ENCODE assay signal across 7 cellular contexts in genomic region chr3:49164983-49165720, GRCh38. TPM values are rescaled to one million over a fixed set of nuclear protein-coding genes. Genes with fewer than 3 reads are reported as not detected.
DNase-seq lines count a peak whose midpoint lies in the region; ATAC-seq and TF ChIP-seq lines count a peak whose summit lies in the region.

No MANE protein-coding gene starts in this region.

- no peak for ATAC-seq in WTC11
- no peak for ATAC-seq in HG03025 (IDR thresholded peaks at IDR 0.05; ENCODE audit: low FRiP score, unreplicated experiment)
- ATAC-seq in GM21529 (IDR thresholded peaks at IDR 0.05; ENCODE audit: unreplicated experiment): no peak

- 36 to 57% (median 46%) methylated on average over 6 of the region's 6 CpGs for WGBS in spleen, 5 donors

- CTCF ChIA-PET in WTC11 (lab: Charles Lee): interaction anchor here (1.7 kb wide), 1 partner anchor 143 kb away, joined by 7 read pairs; the partner anchor contains the start of gene NDUFAF3

- H3K4me1 Mint-ChIP-seq in WTC11: peaks cover 18% of the 10 kb centered on the region

- POLR2A ChIA-PET in WTC11 (lab: Charles Lee): no interaction called here

- peaks cover 20% of the 10 kb centered on the region for H3K27me3 Mint-ChIP-seq in WTC11 (ENCODE audit: low read depth)

- H3K4me1 ChIP-seq in spleen: peaks cover 9 to 57% (median 32%) of the 10 kb centered on the region in 6 donors

- peak overlapping the region; percentile 92 for H3K4me3 Mint-ChIP-seq in WTC11

- peak; percentile 73 for DNase-seq in H7
- DNase-seq in WTC11 (ENCODE audit: low spot score): no peak
- peak; percentile 38 for DNase-seq in hepatic stellate cell (ENCODE audit: low spot score)
- DNase-seq in spleen: no peak
- DNase-seq in T1000 (lab: John Stamatoyannopoulos, UW): no peak

- H3K9me3 Mint-ChIP-seq in WTC11: no peaks in the 10 kb centered on the region

- H3K27ac ChIP-seq in spleen: peak overlapping the region; percentile 82 to 95 (median 91)

- H3K36me3 ChIP-seq in H7 (replicated peaks; ENCODE audit: control insufficient read depth, insufficient read depth, low read length): peaks cover 13% of the 10 kb centered on the region
- H3K36me3 ChIP-seq in spleen: peaks cover 0 to 42% (median 29%) of the 10 kb centered on the region in 6 donors

- peak overlapping the region; percentile 87 for H3K27ac Mint-ChIP-seq in WTC11

- H3K36me3 Mint-ChIP-seq in WTC11: peaks cover 11% of the 10 kb centered on the region

- no peak for TF ChIP-seq CTCF in WTC11 (IDR thresholded peaks at IDR 0.05)
- TF ChIP-seq CTCF in spleen (IDR thresholded peaks at IDR 0.05 in 8 of 11, conservative IDR thresholded peaks at IDR 0.05 in 3 of 11): no peak

- H3K9me3 ChIP-seq in spleen: no peaks in the 10 kb centered on the region

- TF ChIP-seq POLR2A in spleen (IDR thresholded peaks at IDR 0.05): no peak

- H3K4me3 ChIP-seq in H7 (ENCODE audit: insufficient read depth, low read depth, low read length) (peak overlapping the region; percentile 89), spleen (peak overlapping the region; percentile 74 to 98 (median 88))

- intact Hi-C loops in spleen (cut with DNase I; ENCODE audit: low total_unique reads): no loop called here

- H3K27me3 ChIP-seq in H7 (ENCODE audit: control insufficient read depth, insufficient read depth, low read length) (peaks cover 2% of the 10 kb centered on the region; the same call in 1 of the 2 replicates), spleen (replicated peaks in 1 of 7) (no peaks in the 10 kb centered on the region)

TF ChIP-seq in WTC11, 78 proteins besides CTCF, POLR2A, EP300 and RAD21:
- TF ChIP-seq ARID4B (CRISPR knock-in tag; IDR thresholded peaks at IDR 0.05; ENCODE audit: borderline replicate concordance) (no peak), USF1 (CRISPR knock-in tag; IDR thresholded peaks at IDR 0.05) (no peak), EMX1 (CRISPR knock-in tag; IDR thresholded peaks at IDR 0.05) (no peak), NR1H2 (CRISPR knock-in tag; IDR thresholded peaks at IDR 0.05) (no peak), TEAD4 (CRISPR knock-in tag; IDR thresholded peaks at IDR 0.05) (no peak), SOX15 (CRISPR knock-in tag; IDR thresholded peaks at IDR 0.05) (no peak), CREB1 (CRISPR knock-in tag; IDR thresholded peaks at IDR 0.05) (no peak)

RNA-seq across cellular contexts. Expression of gene CCDC71, which starts 1.0 kb away (rescaled TPM):
- total RNA-seq in H7 (2014; rRNA removed; shearing (Covaris generic)): 37.1 and 46.4 TPM in 2 replicates
- total RNA-seq in WTC11 (2021) (29.8 to 32.0 TPM (median 29.8 TPM) in 3 replicates), spleen (10 to 100 TPM; 20.5 to 45.4 (median 28.8) TPM)
- 10 to 100 TPM in 2 of 3 donors, 1 to 10 TPM in 1; 9.9 to 19.1 (median 16.3) TPM for polyA plus RNA-seq in spleen

RNA-seq across cellular contexts. Expression of gene KLHDC8B, which starts 6.2 kb away (rescaled TPM):
- 19.8 and 27.7 TPM in 2 replicates for total RNA-seq in H7 (2014; rRNA removed; shearing (Covaris generic))
- total RNA-seq in WTC11 (2021): 13.5 to 21.5 TPM (median 16.1 TPM) in 3 replicates
- 10 to 100 TPM; 18.6 to 29.2 (median 21.9) TPM for total RNA-seq in spleen
- 10 to 100 TPM; 10.5 to 21.3 (median 19.5) TPM for polyA plus RNA-seq in spleen

RNA-seq across cellular contexts. Expression of gene LAMB2, which starts 32.3 kb away (rescaled TPM):
- 81.1 and 87.3 TPM in 2 replicates for total RNA-seq in H7 (2014; rRNA removed; shearing (Covaris generic))
- total RNA-seq in WTC11 (2021) (118 to 134 TPM (median 130 TPM) in 3 replicates), spleen (100 to 1,000 TPM; 168 to 331 (median 284) TPM)
- polyA plus RNA-seq in spleen: 100 to 1,000 TPM in 2 of 3 donors, 10 to 100 TPM in 1; 97.7 to 376 (median 264) TPM

RNA-seq across cellular contexts. Expression of gene USP19, which starts 44.5 kb away (rescaled TPM):
- 64.4 and 73.0 TPM in 2 replicates for total RNA-seq in H7 (2014; rRNA removed; shearing (Covaris generic))
- 72.4 to 75.8 TPM (median 73.3 TPM) in 3 replicates for total RNA-seq in WTC11 (2021)
- total RNA-seq in spleen: 100 to 1,000 TPM in 2 of 7 donors, 10 to 100 TPM in 5; 59.5 to 108 (median 64.8) TPM
- 10 to 100 TPM; 14.1 to 26.7 (median 17.2) TPM for polyA plus RNA-seq in spleen

Comparison
In these comparisons a context has a peak if more than half of its experiments do, and no peak if none do; other contexts are left out.
1. DNase-seq: peak in H7 (single experiment) and hepatic stellate cell (single experiment); none in WTC11 (single experiment), spleen (single experiment) and T1000 (single experiment).